Comparison of ENCODE assay signal across 8 cellular contexts in genomic region chr1:156858959-156859522, GRCh38. TPM values are rescaled to one million over a fixed set of nuclear protein-coding genes. Genes with fewer than 3 reads are reported as not detected.
DNase-seq lines count a peak whose midpoint lies in the region; ATAC-seq and TF ChIP-seq lines count a peak whose summit lies in the region.

TSS of gene INSRR (minus strand) at chr1:156859117. CDS start at chr1:156858621, 496 bp downstream.

- DNase-seq in NB4 (ENCODE audit: low read depth) (peak; percentile 61), naive B cell (no peak), NAMALWA (ENCODE audit: low spot score) (no peak), NCI-H2081 treated with DMSO at 0.1 percent for 48 hours (lab: John Stamatoyannopoulos, UW) (no peak)

- peak within 1 kb of the TSS in 6 of 11 experiments; percentile 5 to 72 (median 57); a peak in 8 of 22 replicates for H3K9ac ChIP-seq in BLaER1 treated with 17β-estradiol and CSF1 and Interleukin-3, amounts not matched to agents 10 nM and 100 nM
- peak within 1 kb of the TSS in 1 of 2 donors; percentile 25 for H3K9ac ChIP-seq in duodenal mucosa (ENCODE audit: low read depth in 1 of 2, low read length in 2 of 2)

- TF ChIP-seq POLR2A in NB4 (IDR thresholded peaks at IDR 0.05; ENCODE audit: extremely low read depth, insufficient read length) = no peak

- ATAC-seq in naive B cell (ENCODE audit: low read depth in 2 of 2) (no peak), HG02840 (IDR thresholded peaks at IDR 0.05; ENCODE audit: low FRiP score, unreplicated experiment) (no peak), GM21447 (IDR thresholded peaks at IDR 0.05; ENCODE audit: unreplicated experiment) (no peak)

- H3K4me3 ChIP-seq in BLaER1 treated with 17β-estradiol and CSF1 and Interleukin-3, amounts not matched to agents 10 nM and 100 nM = peak within 1 kb of the TSS; percentile 47 to 69 (median 58)
- H3K4me3 ChIP-seq in NB4 (ENCODE audit: low read depth, low read length) (no peak within 1 kb of the TSS), duodenal mucosa (ENCODE audit: low read depth in 1 of 2, low read length in 2 of 2) (peak within 1 kb of the TSS; percentile 36 to 54)

- no peak for TF ChIP-seq CTCF in NB4 (IDR thresholded peaks at IDR 0.05; ENCODE audit: low read depth, low read length)

- peak within 1 kb of the TSS; percentile 84 to 98 (median 96) for H3K4me2 ChIP-seq in BLaER1 treated with 17β-estradiol and CSF1 and Interleukin-3, amounts not matched to agents 10 nM and 100 nM

- peaks cover 12 to 15% (median 15%) of the 10 kb centered on the region in 3 donors for H3K4me1 Mint-ChIP-seq in naive B cell

- no peaks in the 10 kb centered on the region for H3K9me3 ChIP-seq in BLaER1 treated with 17β-estradiol and CSF1 and Interleukin-3, amounts not matched to agents 10 nM and 100 nM (replicated peaks in 1 of 11)
- H3K9me3 ChIP-seq in duodenal mucosa (ENCODE audit: control insufficient read depth in 1 of 2, low read length in 2 of 2) = no peaks in the 10 kb centered on the region

- no peaks in the 10 kb centered on the region for H3K36me3 ChIP-seq in BLaER1 treated with 17β-estradiol and CSF1 and Interleukin-3, amounts not matched to agents 10 nM and 100 nM
- H3K36me3 ChIP-seq in duodenal mucosa (ENCODE audit: control insufficient read depth in 1 of 2, insufficient read depth in 2 of 2, low read length in 2 of 2) = no peaks in the 10 kb centered on the region

- H3K27me3 ChIP-seq in BLaER1 treated with 17β-estradiol and CSF1 and Interleukin-3, amounts not matched to agents 10 nM and 100 nM = peaks cover 66 to 70% (median 68%) of the 10 kb centered on the region in 11 experiments
- H3K27me3 ChIP-seq in duodenal mucosa (ENCODE audit: control insufficient read depth in 1 of 2, insufficient read depth in 2 of 2, low read length in 2 of 2) = peaks cover 58 to 69% of the 10 kb centered on the region in 2 donors

- no peaks in the 10 kb centered on the region for H3K36me3 Mint-ChIP-seq in naive B cell

- peak within 1 kb of the TSS; percentile 25 to 88 (median 69) for H3K4me3 Mint-ChIP-seq in naive B cell

- no peak within 1 kb of the TSS for H3K27ac Mint-ChIP-seq in naive B cell

- H3K27me3 Mint-ChIP-seq in naive B cell = peaks cover 60 to 76% (median 71%) of the 10 kb centered on the region in 3 donors

- H4K20me1 ChIP-seq in BLaER1 treated with 17β-estradiol and CSF1 and Interleukin-3, amounts not matched to agents 10 nM and 100 nM = peaks cover 0 to 27% (median 13%) of the 10 kb centered on the region in 11 experiments; a peak in 12 of 22 replicates

- H3K9me3 Mint-ChIP-seq in naive B cell = no peaks in the 10 kb centered on the region

- peaks cover 39 to 63% (median 56%) of the 10 kb centered on the region in 10 experiments for H3K4me1 ChIP-seq in BLaER1 treated with 17β-estradiol and CSF1 and Interleukin-3, amounts not matched to agents 10 nM and 100 nM
- H3K4me1 ChIP-seq in duodenal mucosa (ENCODE audit: control insufficient read depth in 1 of 2, insufficient read depth in 2 of 2, low read length in 2 of 2) = peaks cover 8 to 13% of the 10 kb centered on the region in 2 donors

- H3K27ac ChIP-seq in BLaER1 treated with 17β-estradiol and CSF1 and Interleukin-3, amounts not matched to agents 10 nM and 100 nM = no peak within 1 kb of the TSS
- H3K27ac ChIP-seq in duodenal mucosa (ENCODE audit: low read depth, low read length) = no peak within 1 kb of the TSS

RNA-seq across cellular contexts. Expression of gene INSRR, which starts in this region (rescaled TPM):
- not detected for polyA plus RNA-seq in naive B cell (ENCODE audit: low read depth in 6 of 6)
